10 cellular contexts compared by ENCODE assay signal in genomic region chr2:201223089-201224073, GRCh38. TPM values are rescaled to one million over a fixed set of nuclear protein-coding genes. Genes with fewer than 3 reads are reported as not detected.
DNase-seq lines count a peak whose midpoint lies in the region; ATAC-seq and TF ChIP-seq lines count a peak whose summit lies in the region.
"Had no signal": no experiment of that assay in that cellular context is flagged by ENCODE, and none has a peak within 500 bp of the region (broad histone marks: within the 10 kb centered on the region; RNA-seq: fewer than 3 reads in every experiment).

No MANE protein-coding gene starts in this region.

- POLR2A ChIA-PET in OCI-LY7 (lab: Charles Lee), result interaction anchor here (0.5 to 2.1 kb wide), 6 partner anchors 9 to 291 kb away, joined by 3 to 6 read pairs (median 4); no protein-coding TSS in a partner anchor

- no TSS peak for BruUV-seq in OCI-LY7 (replicated peaks; lab: Mats Ljungman, UMichigan)

- H3K4me2 ChIP-seq in OCI-LY7 (ENCODE audit: low read length), result peak overlapping the region; percentile 58
- H3K4me2 ChIP-seq: BLaER1 had no signal

- H3K4me1 Mint-ChIP-seq in activated naive CD4-positive, alpha-beta T cell treated with anti-CD3 and anti-CD28 coated beads, Interleukin-2, amount 10 ng/mL, durations not matched to agents 7 days and 5 days, result peaks cover 70% of the 10 kb centered on the region
- H3K4me1 Mint-ChIP-seq in stimulated activated memory B cell treated with anti-CD40 and anti-IgM and Interleukin-4, amounts not matched to agents 10 μg/mL and 1 μg/mL and 100 μg/mL, for 72 hours, result peaks cover 23% of the 10 kb centered on the region

- H3K9me2 ChIP-seq in OCI-LY7 (ENCODE audit: insufficient read depth, low read length), result no peaks in the 10 kb centered on the region

- CTCF ChIA-PET in activated naive CD4-positive, alpha-beta T cell treated with anti-CD3 and anti-CD28 coated beads, Interleukin-2, amount 10 ng/mL, durations not matched to agents 7 days and 5 days (lab: Charles Lee), result interaction anchor here (1.7 to 6.1 kb wide), 3 partner anchors 9 to 322 kb away, joined by 4 to 32 read pairs (median 8); partner anchors contain the start of gene CASP10
- CTCF ChIA-PET in OCI-LY7 (lab: Charles Lee; ENCODE audit: unreplicated experiment), result interaction anchor here (1.9 kb wide), 1 partner anchor 9 kb away, joined by 9 read pairs; no protein-coding TSS in a partner anchor

- no peak for TF ChIP-seq CTCF in OCI-LY7 (conservative IDR thresholded peaks at IDR 0.05; ENCODE audit: low read length)
- no peak for TF ChIP-seq CTCF in gastrocnemius medialis (IDR thresholded peaks at IDR 0.05 in 4 of 5, conservative IDR thresholded peaks at IDR 0.05 in 1 of 5)

- H3K9me3 ChIP-seq in OCI-LY7 (ENCODE audit: low read length) (no peaks in the 10 kb centered on the region), gastrocnemius medialis (no peaks in the 10 kb centered on the region)
- H3K9me3 ChIP-seq: BLaER1 had no signal

- peak overlapping the region; percentile 73 for H3K27ac Mint-ChIP-seq in activated naive CD4-positive, alpha-beta T cell treated with anti-CD3 and anti-CD28 coated beads, Interleukin-2, amount 10 ng/mL, durations not matched to agents 7 days and 5 days
- peak overlapping the region; percentile 75 for H3K27ac Mint-ChIP-seq in stimulated activated memory B cell treated with anti-CD40 and anti-IgM and Interleukin-4, amounts not matched to agents 10 μg/mL and 1 μg/mL and 100 μg/mL, for 72 hours

- no peaks in the 10 kb centered on the region for H3K9me3 Mint-ChIP-seq in activated naive CD4-positive, alpha-beta T cell treated with anti-CD3 and anti-CD28 coated beads, Interleukin-2, amount 10 ng/mL, durations not matched to agents 7 days and 5 days
- no peaks in the 10 kb centered on the region for H3K9me3 Mint-ChIP-seq in stimulated activated memory B cell treated with anti-CD40 and anti-IgM and Interleukin-4, amounts not matched to agents 10 μg/mL and 1 μg/mL and 100 μg/mL, for 72 hours
- H3K9me3 Mint-ChIP-seq: central memory CD8-positive, alpha-beta T cell had no signal

- H3K4me3 ChIP-seq in OCI-LY7 (ENCODE audit: low read depth, low read length, poor library complexity, severe bottlenecking) (peak overlapping the region; percentile 32), gastrocnemius medialis (no peak overlapping the region)
- H3K4me3 ChIP-seq: BLaER1 had no signal

- peaks cover 48% of the 10 kb centered on the region for H3K36me3 Mint-ChIP-seq in activated naive CD4-positive, alpha-beta T cell treated with anti-CD3 and anti-CD28 coated beads, Interleukin-2, amount 10 ng/mL, durations not matched to agents 7 days and 5 days
- H3K36me3 Mint-ChIP-seq in stimulated activated memory B cell treated with anti-CD40 and anti-IgM and Interleukin-4, amounts not matched to agents 10 μg/mL and 1 μg/mL and 100 μg/mL, for 72 hours, result peaks cover 6% of the 10 kb centered on the region

- no peaks in the 10 kb centered on the region for H3K79me2 ChIP-seq in OCI-LY7 (ENCODE audit: insufficient read depth, low read depth, low read length)

- in situ Hi-C loops in gastrocnemius medialis (cut with MboI; ENCODE audit: low sequenced_read_pairs in 4 of 4), result no loop called here

- H3K27me3 Mint-ChIP-seq in activated naive CD4-positive, alpha-beta T cell treated with anti-CD3 and anti-CD28 coated beads, Interleukin-2, amount 10 ng/mL, durations not matched to agents 7 days and 5 days, result no peaks in the 10 kb centered on the region
- no peaks in the 10 kb centered on the region for H3K27me3 Mint-ChIP-seq in stimulated activated memory B cell treated with anti-CD40 and anti-IgM and Interleukin-4, amounts not matched to agents 10 μg/mL and 1 μg/mL and 100 μg/mL, for 72 hours
- H3K27me3 Mint-ChIP-seq: central memory CD8-positive, alpha-beta T cell had no signal

- no peak overlapping the region for H3K4me3 Mint-ChIP-seq in activated naive CD4-positive, alpha-beta T cell treated with anti-CD3 and anti-CD28 coated beads, Interleukin-2, amount 10 ng/mL, durations not matched to agents 7 days and 5 days
- H3K4me3 Mint-ChIP-seq in stimulated activated memory B cell treated with anti-CD40 and anti-IgM and Interleukin-4, amounts not matched to agents 10 μg/mL and 1 μg/mL and 100 μg/mL, for 72 hours, result peak overlapping the region; percentile 33
- H3K4me3 Mint-ChIP-seq: central memory CD8-positive, alpha-beta T cell had no signal

- H3K4me1 ChIP-seq in OCI-LY7 (ENCODE audit: insufficient read depth, low read length, poor library complexity, severe bottlenecking), result peaks cover 25% of the 10 kb centered on the region
- no peaks in the 10 kb centered on the region for H3K4me1 ChIP-seq in gastrocnemius medialis

- ATAC-seq in HG02840 (IDR thresholded peaks at IDR 0.05; ENCODE audit: low FRiP score, unreplicated experiment) (peak; percentile 89), gastrocnemius medialis (no peak)
- no peak for ATAC-seq in stimulated activated memory B cell treated with anti-CD40 and anti-IgM and Interleukin-4, amounts not matched to agents 10 μg/mL and 1 μg/mL and 100 μg/mL, for 72 hours

- no peaks in the 10 kb centered on the region for H4K20me1 ChIP-seq in OCI-LY7 (ENCODE audit: insufficient read depth, low read length)
- H4K20me1 ChIP-seq: BLaER1 had no signal

- H3K27ac ChIP-seq in OCI-LY7 (ENCODE audit: low read depth, low read length, poor library complexity, severe bottlenecking), result no peak overlapping the region
- no peak overlapping the region for H3K27ac ChIP-seq in gastrocnemius medialis
- H3K27ac ChIP-seq: BLaER1 had no signal

- no peak for DNase-seq in activated naive CD4-positive, alpha-beta T cell treated with anti-CD3 and anti-CD28 coated beads, Interleukin-2, amount 10 ng/mL, durations not matched to agents 7 days and 5 days
- no peak for DNase-seq in activated naive CD4-positive, alpha-beta T cell treated with Interleukin-2 at 50 U/mL for 16 hours
- DNase-seq in OCI-LY7 (ENCODE audit: low spot score) (no peak), gastrocnemius medialis (no peak), NCI-H446 treated with DMSO at 0.1 percent for 48 hours (lab: John Stamatoyannopoulos, UW) (no peak), NCI-H2029 (lab: John Stamatoyannopoulos, UW) (no peak)

- peak overlapping the region; percentile 89; the same call in 1 of the 2 replicates for H2AFZ ChIP-seq in OCI-LY7 (ENCODE audit: low read length)

- H3K36me3 ChIP-seq in OCI-LY7 (ENCODE audit: insufficient read depth, low read length) (no peaks in the 10 kb centered on the region), gastrocnemius medialis (no peaks in the 10 kb centered on the region)

- no peak for TF ChIP-seq POLR2A in gastrocnemius medialis (IDR thresholded peaks at IDR 0.05)

- intact Hi-C loops in OCI-LY7 (cut with micrococcal nuclease; ENCODE audit: unreplicated experiment), result no loop called here
- intact Hi-C loops in gastrocnemius medialis (cut with DNase I; ENCODE audit: low total_unique reads), result no loop called here

- no peaks in the 10 kb centered on the region for H3K27me3 ChIP-seq in gastrocnemius medialis
- H3K27me3 ChIP-seq: BLaER1 had no signal

RNA-seq across cellular contexts. Expression of gene CASP8, which starts 37.0 kb away (rescaled TPM):
- total RNA-seq in OCI-LY7 (2014; rRNA removed; shearing (Covaris generic)), result 30.5 and 32.4 TPM in 2 replicates
- 34.7 and 35.9 TPM in 2 replicates for total RNA-seq in OCI-LY7 (2022)
- 1 to 10 TPM; 2.3 to 3.5 (median 2.9) TPM for total RNA-seq in gastrocnemius medialis

RNA-seq across cellular contexts. Expression of gene CASP10, which starts 40.4 kb away (rescaled TPM):
- 0.46 and 1.2 TPM in 2 replicates for total RNA-seq in OCI-LY7 (2014; rRNA removed; shearing (Covaris generic))
- total RNA-seq in OCI-LY7 (2022), result 0.42 and 0.51 TPM in 2 replicates
- 1 to 10 TPM; 2.4 to 7.3 (median 3.6) TPM for total RNA-seq in gastrocnemius medialis

Comparison
In these comparisons a context has a peak if more than half of its experiments do, and no peak if none do; other contexts are left out.
1. RNA of gene CASP8, which starts 37.0 kb away (total RNA-seq): 30.5 to 35.9 TPM in OCI-LY7; 2.3 to 3.5 TPM in gastrocnemius medialis; every median in the first group is over 4 times any median in the second.